ENCODE assay signal across 18 cellular contexts in genomic region chr18:74396252-74397204, GRCh38.
DNase-seq lines count a peak whose midpoint lies in the region; ATAC-seq and TF ChIP-seq lines count a peak whose summit lies in the region.
"Had no signal": no experiment of that assay in that cellular context is flagged by ENCODE, and none has a peak within 500 bp of the region (broad histone marks: within the 10 kb centered on the region; RNA-seq: fewer than 3 reads in every experiment).

No MANE protein-coding gene starts in this region.

- peak overlapping the region; percentile 26; the same call in 1 of the 2 replicates for H3K27ac ChIP-seq in SK-N-MC
- peak overlapping the region; percentile 58 to 66 for H3K27ac ChIP-seq in thoracic aorta
- H3K27ac ChIP-seq: 22Rv1, breast epithelium had no signal

- H3K9ac ChIP-seq in SK-N-MC (ENCODE audit: insufficient read length), result no peak overlapping the region

- no peaks in the 10 kb centered on the region for H3K36me3 ChIP-seq in SK-N-MC (ENCODE audit: insufficient read depth, low read length)
- H3K36me3 ChIP-seq in thoracic aorta, result no peaks in the 10 kb centered on the region
- H3K36me3 ChIP-seq: breast epithelium, MG63, spleen had no signal

- TF ChIP-seq CTCF in thoracic aorta (IDR thresholded peaks at IDR 0.05), result no peak

- peak overlapping the region; percentile 6 for H3K4me3 ChIP-seq in SK-N-MC
- H3K4me3 ChIP-seq in thoracic aorta, result peak overlapping the region; percentile 47
- H3K4me3 ChIP-seq: breast epithelium, MG63, spleen had no signal

- no peaks in the 10 kb centered on the region for H3K9me3 ChIP-seq in SK-N-MC (ENCODE audit: low read depth, low read length)
- no peaks in the 10 kb centered on the region for H3K9me3 ChIP-seq in thoracic aorta
- H3K9me3 ChIP-seq: breast epithelium, MG63, spleen had no signal

- DNase-seq in DMS 273 (lab: John Stamatoyannopoulos, UW; ENCODE audit: unreplicated experiment) (peak; percentile 18), DMS 273 treated with DMSO at 0.1 percent for 48 hours (lab: John Stamatoyannopoulos, UW) (no peak), SK-N-MC (ENCODE audit: low read depth, low spot score) (peak; percentile 68), left cardiac atrium (no peak), thoracic aorta (ENCODE audit: low spot score) (no peak), retina (no peak), NCI-H2227 (lab: John Stamatoyannopoulos, UW; ENCODE audit: unreplicated experiment) (no peak)
- DNase-seq: activated CD4-positive, alpha-beta T cell treated with anti-CD3 and anti-CD28 coated beads, Interleukin-2, amount 50 U/mL, for 1 hour; activated T-cell treated with anti-CD3 and anti-CD28 coated beads, Interleukin-2, amount 50 U/mL, for 1 hour; MG63; NCI-H2081; posterior cingulate gyrus; spleen had no signal

- H3K4me1 ChIP-seq in thoracic aorta (ENCODE audit: control insufficient read depth in 1 of 2, low read depth in 2 of 2), result peaks cover 26 to 61% of the 10 kb centered on the region in 2 donors
- H3K4me1 ChIP-seq: breast epithelium had no signal

- ATAC-seq in left cardiac atrium, result peak; percentile 45 to 49
- no peak for ATAC-seq in thoracic aorta (ENCODE audit: insufficient number of reproducible peaks, low FRiP score, low read depth)
- no peak for ATAC-seq in HG02642 (IDR thresholded peaks at IDR 0.05; ENCODE audit: poor library complexity, unreplicated experiment)
- ATAC-seq: activated naive CD4-positive, alpha-beta T cell treated with anti-CD3 and anti-CD28 coated beads, Interleukin-2, amount 50 U/mL, for 72 hours; stimulated activated memory B cell treated with anti-CD40 and anti-IgM and Interleukin-4, amounts not matched to agents 10 μg/mL and 1 μg/mL and 100 μg/mL, for 72 hours had no signal

- H3K27me3 ChIP-seq in thoracic aorta (replicated peaks; ENCODE audit: insufficient read depth), result no peaks in the 10 kb centered on the region
- H3K27me3 ChIP-seq: breast epithelium had no signal

- intact Hi-C loops in left cardiac atrium (cut with DNase I), result no loop called here

Comparison
In these comparisons a context has a peak if more than half of its experiments do, and no peak if none do; other contexts are left out.
1. DNase-seq: peak in DMS 273 (single experiment) and SK-N-MC (single experiment); none in DMS 273 treated with DMSO at 0.1 percent for 48 hours (single experiment), left cardiac atrium (single experiment), thoracic aorta (single experiment), retina (single experiment) and NCI-H2227 (single experiment).
2. ATAC-seq: peak in left cardiac atrium (2 of 2); none in thoracic aorta (single experiment) and HG02642 (single experiment).